15 cellular contexts compared by ENCODE assay signal in the genomic region with DNA sequence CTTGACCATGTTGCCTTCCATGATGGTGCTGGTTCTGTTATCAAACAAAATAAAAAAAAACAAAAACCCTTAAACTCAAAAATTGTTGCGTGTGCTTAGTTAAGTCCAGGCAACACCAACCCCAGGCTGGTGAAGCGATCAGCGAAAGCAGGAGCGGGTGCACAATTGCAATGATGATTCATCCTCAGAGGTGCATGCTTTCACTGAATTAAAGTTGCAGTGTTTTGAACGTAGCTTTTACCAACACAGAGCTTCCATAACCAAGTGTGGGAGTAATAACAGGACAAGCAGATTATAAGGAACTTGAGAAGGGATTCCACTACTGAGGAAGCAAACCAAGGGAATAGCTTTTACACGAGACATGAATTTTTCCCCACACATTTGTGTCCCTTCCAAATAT.
"Had no signal": no experiment of that assay in that cellular context is flagged by ENCODE, and none has a peak within 500 bp of the region (broad histone marks: within the 10 kb centered on the region; RNA-seq: fewer than 3 reads in every experiment).

No MANE protein-coding gene starts in this region.

- H3K79me2 ChIP-seq: hepatocyte had no signal

- DNase-seq: activated CD4-positive, CD25-positive, alpha-beta regulatory T cell treated with anti-CD3 and anti-CD28 coated beads, Interleukin-2, amount 50 U/mL, for 72 hours; activated naive CD4-positive, alpha-beta T cell; islet precursor cell; mammary epithelial cell; naive B cell; retina; stimulated activated CD4-positive, alpha-beta T cell treated with anti-CD3 and anti-CD28 coated beads, Interleukin-15, amount 100 ng/mL, for 24 hours; stimulated activated CD4-positive, alpha-beta T cell treated with anti-CD3 and anti-CD28 coated beads, Interleukin-4, amount 100 ng/mL, for 4 hours; stimulated activated CD8-positive, alpha-beta memory T cell treated with anti-CD3 and anti-CD28 coated beads, Interleukin-4, amount 100 ng/mL, for 48 hours; stimulated activated naive CD4-positive, alpha-beta T cell treated with Interleukin-2 at 50 U/mL for 16 hours; substantia nigra; trophoblast cell had no signal

- H3K4me3 ChIP-seq: ascending aorta, hepatocyte had no signal

- H3K27me3 ChIP-seq: ascending aorta, hepatocyte had no signal

- H3K4me2 ChIP-seq: hepatocyte had no signal

- H3K36me3 ChIP-seq: ascending aorta had no signal

- H3K27ac ChIP-seq: ascending aorta, hepatocyte had no signal

- H3K9me3 ChIP-seq: ascending aorta had no signal

- ATAC-seq: left lobe of liver had no signal

- H2AFZ ChIP-seq: hepatocyte had no signal
